In the genomic region with DNA sequence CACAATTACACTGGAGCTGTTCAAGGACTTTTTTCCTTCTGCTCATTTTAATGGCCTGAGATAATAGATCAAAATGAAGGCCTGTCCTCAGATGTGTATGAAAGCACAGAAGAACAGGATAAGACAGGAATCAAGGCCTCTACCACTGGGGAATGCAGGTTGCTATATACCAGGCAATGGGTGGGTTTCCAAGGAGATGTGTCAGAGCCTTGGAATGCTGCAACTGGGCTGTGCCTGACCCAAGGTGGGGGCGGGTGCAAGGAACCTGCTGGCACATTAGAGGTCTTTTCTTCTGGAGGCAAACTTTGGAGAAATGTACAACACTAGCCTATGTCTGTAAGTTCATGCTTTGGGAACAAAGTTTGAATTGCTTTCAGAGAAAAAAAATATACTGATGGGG, we compare ENCODE assay signal across 15 cellular contexts. TPM values are rescaled to one million over a fixed set of nuclear protein-coding genes. Genes with fewer than 3 reads are reported as not detected.
A peak's percentile ranks its signal among the peaks of the same experiment; 100 is the strongest.
DNase-seq lines count a peak whose midpoint lies in the region; ATAC-seq, FAIRE-seq and TF ChIP-seq lines count a peak whose summit lies in the region.
"Had no signal": no experiment of that assay in that cellular context is flagged by ENCODE, and none has a peak within 500 bp of the region (broad histone marks: within the 10 kb centered on the region; RNA-seq: fewer than 3 reads in every experiment).

No MANE protein-coding gene starts in this region.

- H3K27me3 ChIP-seq in NT2/D1 (ENCODE audit: insufficient read depth, insufficient read length) (no peaks in the 10 kb centered on the region), H1 (replicated peaks in 1 of 4; ENCODE audit: control insufficient read depth in 3 of 4, extremely low read depth in 1 of 4, insufficient read depth in 3 of 4, low read length in 3 of 4) (no peaks in the 10 kb centered on the region), right cardiac atrium (ENCODE audit: control insufficient read depth, insufficient read depth) (no peaks in the 10 kb centered on the region)
- H3K27me3 ChIP-seq: heart left ventricle, stomach had no signal

- H2BK20ac ChIP-seq in H1 (ENCODE audit: low read length), result no peak overlapping the region

- no peak overlapping the region for H4K8ac ChIP-seq in H1 (ENCODE audit: extremely low read depth, insufficient read depth, low read length)

- no peaks in the 10 kb centered on the region for H3K23me2 ChIP-seq in H1 (ENCODE audit: low read depth, low read length)

- 55% methylated on average over 1 of the region's 1 CpG; no CpG with 5 or more reads in 1 of the 2 experiments for WGBS in H1 (ENCODE audit: extremely low coverage in 1 of 2, insufficient coverage in 1 of 2, insufficient read length in 1 of 2, insufficient replicate concordance in 2 of 2, low coverage in 1 of 2, low lambda C conversion rate in 2 of 2, missing lambda C conversion rate in 1 of 2), 2 experiments
- 38 to 60% methylated on average over 1 of the region's 1 CpG for WGBS in mesodermal cell (ENCODE audit: insufficient coverage in 2 of 2), 2 experiments
- 85% methylated on average over 1 of the region's 1 CpG for WGBS in right cardiac atrium

- H3K23ac ChIP-seq in H1 (ENCODE audit: insufficient read length), result no peak overlapping the region

- no peak for TF ChIP-seq CTCF in H1 (IDR thresholded peaks at IDR 0.05; ENCODE audit: control extremely low read depth in 1 of 3, insufficient read depth in 1 of 3, low read depth in 1 of 3, low read length in 3 of 3)

- H3K27ac ChIP-seq in H1 (ENCODE audit: low read depth, low read length) (no peak overlapping the region), mesodermal cell (ENCODE audit: low read depth, low read length, severe bottlenecking) (peak overlapping the region; percentile 78), right cardiac atrium (ENCODE audit: low read length) (no peak overlapping the region)
- H3K27ac ChIP-seq: heart left ventricle had no signal

- H3K18ac ChIP-seq in H1 (ENCODE audit: extremely low read depth, low read length), result no peak overlapping the region

- peak; percentile 62 for FAIRE-seq in H1 (lab: Jason Lieb, UNC)
- FAIRE-seq: GM12878 had no signal

- POLR2A ChIA-PET in H1 (lab: Charles Lee; ENCODE audit: partially characterized antibody), result no interaction called here

- TF ChIP-seq RAD21 in H1 (IDR thresholded peaks at IDR 0.05 in 1 of 2, conservative IDR thresholded peaks at IDR 0.05 in 1 of 2; ENCODE audit: low read depth in 2 of 2, low read length in 2 of 2), result no peak

- no peaks in the 10 kb centered on the region for H3K79me2 ChIP-seq in H1 (ENCODE audit: control insufficient read depth in 1 of 2, insufficient read depth in 2 of 2, low read length in 2 of 2)

- no peak overlapping the region for H2BK12ac ChIP-seq in H1 (ENCODE audit: low read depth, low read length)

- DNase-seq in EL (peak; percentile 88), NT2/D1 (ENCODE audit: low read depth, low spot score) (peak; percentile 89), H1 (ENCODE audit: low read depth in 1 of 2, low spot score in 2 of 2) (peak in 1 of 2 experiments; percentile 44), right cardiac atrium (no peak), NCI-H510A (lab: John Stamatoyannopoulos, UW) (no peak)
- no peak for DNase-seq in activated CD4-positive, alpha-beta T cell treated with anti-CD3 and anti-CD28 coated beads for 1 hour
- DNase-seq: heart left ventricle; NCI-H774; stimulated activated CD4-positive, alpha-beta T cell treated with anti-CD3 and anti-CD28 coated beads, Interleukin-2, amount 100 ng/mL, for 24 hours; stomach; T-helper 17 cell had no signal

- no peak overlapping the region for H3K4me3 ChIP-seq in NT2/D1 (ENCODE audit: insufficient read length, low read depth)
- H3K4me3 ChIP-seq in H1 (ENCODE audit: extremely low read depth in 1 of 4, insufficient read depth in 2 of 4, low read depth in 3 of 4, low read length in 4 of 4), result no peak overlapping the region
- no peak overlapping the region for H3K4me3 ChIP-seq in mesodermal cell (ENCODE audit: extremely low read depth, insufficient read depth, low read length, poor library complexity, severe bottlenecking)
- H3K4me3 ChIP-seq in right cardiac atrium (ENCODE audit: low read length), result no peak overlapping the region
- H3K4me3 ChIP-seq: GM12878, heart left ventricle, stomach had no signal

- H3K4me2 ChIP-seq in H1 (ENCODE audit: insufficient read depth in 1 of 2, low read depth in 2 of 2, low read length in 2 of 2), result no peak overlapping the region

- no peaks in the 10 kb centered on the region for H4K20me1 ChIP-seq in H1 (replicated peaks in 1 of 2; ENCODE audit: control insufficient read depth in 1 of 2, insufficient read depth in 2 of 2, low read length in 2 of 2)

- TF ChIP-seq EP300 in H1 (IDR thresholded peaks at IDR 0.05; ENCODE audit: borderline replicate concordance in 1 of 2, low read depth in 2 of 2, low read length in 2 of 2), result no peak

- H3K9me3 ChIP-seq in NT2/D1 (ENCODE audit: insufficient read depth, low read length), result no peaks in the 10 kb centered on the region
- no peaks in the 10 kb centered on the region for H3K9me3 ChIP-seq in H1 (ENCODE audit: insufficient read depth in 2 of 2, low read depth in 1 of 2, low read length in 1 of 2)
- H3K9me3 ChIP-seq in mesodermal cell (ENCODE audit: control insufficient read depth, low read length), result no peaks in the 10 kb centered on the region
- H3K9me3 ChIP-seq in right cardiac atrium (ENCODE audit: control insufficient read depth, low read length), result no peaks in the 10 kb centered on the region
- H3K9me3 ChIP-seq: heart left ventricle, stomach had no signal

- no peak overlapping the region for H3K4ac ChIP-seq in H1 (replicated peaks; ENCODE audit: insufficient read length, low read depth, low read length)

- H3K4me1 ChIP-seq in NT2/D1 (ENCODE audit: insufficient read depth, insufficient read length) (peaks cover 2% of the 10 kb centered on the region), H1 (replicated peaks in 1 of 4; ENCODE audit: control insufficient read depth in 3 of 4, insufficient read depth in 4 of 4, low read length in 3 of 4) (peaks cover 0 to 5% (median 2%) of the 10 kb centered on the region in 4 experiments; a peak in 5 of 7 replicates), mesodermal cell (ENCODE audit: control insufficient read depth, insufficient read depth, low read length, poor library complexity, severe bottlenecking) (peaks cover 22% of the 10 kb centered on the region), right cardiac atrium (ENCODE audit: control insufficient read depth, insufficient read depth, low read length) (no peaks in the 10 kb centered on the region)
- H3K4me1 ChIP-seq: heart left ventricle, stomach had no signal

- CTCF ChIA-PET in H1 (lab: Charles Lee; ENCODE audit: partially characterized antibody), result interaction anchor here (1.9 kb wide), 1 partner anchor 66 kb away, joined by 5 read pairs; no protein-coding TSS in a partner anchor

- H2BK120ac ChIP-seq in H1 (replicated peaks; ENCODE audit: low read depth, low read length), result no peak overlapping the region

- no peak for ATAC-seq in right cardiac atrium
- ATAC-seq in GM19035 (IDR thresholded peaks at IDR 0.05; ENCODE audit: unreplicated experiment), result no peak
- ATAC-seq: GM12878; heart left ventricle; natural killer cell treated with Interleukin-12 subunit alpha and Interleukin-12 subunit beta and Interleukin-15 and Interleukin-18, amount 100 ng/mL, for 72 hours; T-helper 17 cell had no signal

- no peak overlapping the region for H4K91ac ChIP-seq in H1 (replicated peaks; ENCODE audit: insufficient read length, low read length)

- no peaks in the 10 kb centered on the region for H3K36me3 ChIP-seq in NT2/D1 (ENCODE audit: insufficient read depth, insufficient read length, low read length)
- no peaks in the 10 kb centered on the region for H3K36me3 ChIP-seq in H1 (ENCODE audit: control insufficient read depth in 2 of 4, insufficient read depth in 4 of 4, low read length in 3 of 4)
- H3K36me3 ChIP-seq in mesodermal cell (ENCODE audit: control insufficient read depth, insufficient read depth, low read length), result no peaks in the 10 kb centered on the region
- H3K36me3 ChIP-seq: heart left ventricle, stomach had no signal

- H3K14ac ChIP-seq in H1 (ENCODE audit: insufficient read length), result no peak overlapping the region

- H3K79me1 ChIP-seq in H1 (ENCODE audit: low read depth, low read length), result no peaks in the 10 kb centered on the region

- no peak overlapping the region for H2AK5ac ChIP-seq in H1 (ENCODE audit: low read depth, low read length)

- no peak overlapping the region for H4K5ac ChIP-seq in H1 (ENCODE audit: insufficient read length, low read depth, low read length)

- no peak overlapping the region for H2BK15ac ChIP-seq in H1 (ENCODE audit: low read length)

- H2BK5ac ChIP-seq in H1 (ENCODE audit: low read depth, low read length), result no peak overlapping the region

- no peak overlapping the region for H3K56ac ChIP-seq in H1 (replicated peaks; ENCODE audit: insufficient read length, low read depth, low read length)

- H3K9ac ChIP-seq in NT2/D1 (ENCODE audit: insufficient read length, low read depth) (no peak overlapping the region), H1 (replicated peaks in 1 of 4; ENCODE audit: extremely low read depth in 1 of 4, low read depth in 3 of 4, low read length in 3 of 4) (no peak overlapping the region)

- no peak overlapping the region for H2AFZ ChIP-seq in H1 (ENCODE audit: low read length)

- no peak for TF ChIP-seq POLR2A in H1 (IDR thresholded peaks at IDR 0.05; ENCODE audit: control extremely low read depth in 1 of 2, low read depth in 2 of 2, low read length in 2 of 2)

- intact Hi-C loops in right cardiac atrium (cut with DNase I), result no loop called here

TF ChIP-seq in H1, 55 proteins besides CTCF, POLR2A, EP300 and RAD21 (continues in another document):
- peak; percentile 22; the same call in 1 of the 2 replicates for TF ChIP-seq EGR1 (IDR thresholded peaks at IDR 0.05; ENCODE audit: borderline replicate concordance, low read depth, low read length)
- peak; percentile 96 for TF ChIP-seq JUN (IDR thresholded peaks at IDR 0.05; ENCODE audit: low read depth, low read length)
- no peak for TF ChIP-seq BACH1 (IDR thresholded peaks at IDR 0.05; ENCODE audit: low read length)
- TF ChIP-seq SAP30 (IDR thresholded peaks at IDR 0.05; ENCODE audit: insufficient read depth, insufficient replicate concordance, low read length), result no peak
- peak; percentile 40; the same call in 1 of the 2 replicates for TF ChIP-seq SP1 (IDR thresholded peaks at IDR 0.05; ENCODE audit: low read depth, low read length)

RNA-seq across cellular contexts. Expression of gene LAMC2, which starts 21.7 kb away (rescaled TPM):
- 12.9 and 13.0 TPM in 2 replicates for total RNA-seq in H1 (2021; fragmentation: NEBNext Ultra II Directional; extraction: Animal tissue kit (Norgen Biotek cat#: 25700))
- 4.6 and 5.2 TPM in 2 replicates for polyA plus RNA-seq in H1 (2011; rRNA removed)
- polyA plus RNA-seq in H1 (2011; cell fraction: cytosol; rRNA removed), result 6.2 TPM
- polyA plus RNA-seq in H1 (2011; cell fraction: nucleus; rRNA removed), result 9.3 TPM
- 7.5 to 8.7 TPM (median 8.5 TPM) in 4 replicates for polyA plus RNA-seq in H1 (2012, experiment 1 of 2)
- polyA plus RNA-seq in H1 (2012, experiment 2 of 2), result 1.5 TPM
- 14.3 TPM for polyA plus RNA-seq in H1 (2013, experiment 1 of 2)
- 13.5 TPM for polyA plus RNA-seq in H1 (2013, experiment 2 of 2)
- 11.9 and 16.9 TPM in 2 replicates for polyA minus RNA-seq in H1 (2011; rRNA and poly(A)+ RNA removed)
- 5.7 TPM for polyA minus RNA-seq in H1 (2011; cell fraction: cytosol; rRNA and poly(A)+ RNA removed)
- polyA minus RNA-seq in H1 (2011; cell fraction: nucleus; rRNA and poly(A)+ RNA removed), result 7.2 TPM
- polyA plus RNA-seq in mesodermal cell (2013, experiment 1 of 2), result 0.81 TPM
- polyA plus RNA-seq in mesodermal cell (2013, experiment 2 of 2), result 0.91 TPM
- total RNA-seq in right cardiac atrium, result 1 to 10 TPM in 3 of 4 donors, under 1 TPM in 1; 0.99 to 3.0 (median 1.4) TPM
- 0.70 TPM for polyA plus RNA-seq in right cardiac atrium
- total RNA-seq: natural killer cell treated with Interleukin-12 subunit alpha and Interleukin-12 subunit beta and Interleukin-15 and Interleukin-18, amount 100 ng/mL, for 72 hours; T-helper 17 cell had no signal

Comparison
In these comparisons a context has a peak if more than half of its experiments do, and no peak if none do; other contexts are left out.
1. DNase-seq: peak in EL (single experiment) and NT2/D1 (single experiment); none in right cardiac atrium (0 of 3), NCI-H510A (single experiment) and activated CD4-positive, alpha-beta T cell treated with anti-CD3 and anti-CD28 coated beads for 1 hour (single experiment).